ENCODE assay signal across 8 cellular contexts in the genomic region with DNA sequence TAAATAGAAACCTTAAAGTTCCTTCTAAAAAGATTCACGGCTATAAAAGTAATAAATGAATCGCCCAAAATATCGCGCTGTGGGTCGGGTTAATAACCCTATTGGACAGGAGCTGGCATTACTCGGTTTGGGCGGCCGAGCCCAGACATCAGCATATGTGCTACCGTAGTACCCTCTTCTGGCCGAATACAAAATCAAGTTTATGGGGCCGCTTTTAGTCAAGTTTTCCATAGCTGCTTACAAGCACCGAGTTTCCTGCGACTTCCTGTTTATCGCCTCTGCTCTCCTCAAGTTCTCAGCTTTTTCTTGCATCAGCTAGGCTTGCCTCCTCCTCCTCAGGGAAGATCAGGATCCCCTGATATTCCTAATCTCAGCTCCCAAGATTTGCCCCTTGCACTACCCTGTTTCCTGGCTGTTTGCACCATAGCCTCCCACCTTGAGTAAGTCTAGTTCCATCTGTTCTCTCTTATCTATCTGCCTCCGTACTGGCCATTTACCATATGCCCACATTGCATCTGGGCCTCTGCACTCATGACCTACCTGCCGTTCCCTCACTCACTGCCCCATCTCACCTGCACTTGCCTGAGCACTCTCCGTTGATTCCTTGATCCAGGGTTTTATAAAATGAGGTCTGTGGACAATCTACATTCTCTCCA. TPM values are rescaled to one million over a fixed set of nuclear protein-coding genes. Genes with fewer than 3 reads are reported as not detected.
DNase-seq lines count a peak whose midpoint lies in the region; ATAC-seq, FAIRE-seq and TF ChIP-seq lines count a peak whose summit lies in the region.

No MANE protein-coding gene starts in this region.

- WGBS in pancreas, 2 donors: 74 to 81% methylated on average over 17 of the region's 17 CpGs

- ATAC-seq in GM19351 (IDR thresholded peaks at IDR 0.05; ENCODE audit: unreplicated experiment) (peak; percentile 90), HG03175 (IDR thresholded peaks at IDR 0.05; ENCODE audit: unreplicated experiment) (peak; percentile 91), pancreas (peak in 3 of 4 donors; percentile 26 to 65 (median 49)), gastrocnemius medialis (no peak)

- TF ChIP-seq POLR2A in gastrocnemius medialis (IDR thresholded peaks at IDR 0.05): no peak

- H3K27ac ChIP-seq in pancreas: no peak overlapping the region
- H3K27ac ChIP-seq in gastrocnemius medialis: no peak overlapping the region

- intact Hi-C loops in pancreas (cut with DNase I): no loop called here
- intact Hi-C loops in gastrocnemius medialis (cut with DNase I; ENCODE audit: low total_unique reads): no loop called here

- no peaks in the 10 kb centered on the region for H3K27me3 Mint-ChIP-seq in activated naive CD8-positive, alpha-beta T cell

- peak overlapping the region; percentile 73 for H3K4me3 Mint-ChIP-seq in activated naive CD8-positive, alpha-beta T cell

- H3K27ac Mint-ChIP-seq in activated naive CD8-positive, alpha-beta T cell: peak overlapping the region; percentile 89

- no peak for FAIRE-seq in pancreas (lab: Jason Lieb, UNC)

- no peaks in the 10 kb centered on the region for H3K9me3 Mint-ChIP-seq in activated naive CD8-positive, alpha-beta T cell (ENCODE audit: low read depth)

- H3K36me3 Mint-ChIP-seq in activated naive CD8-positive, alpha-beta T cell: peaks cover 4% of the 10 kb centered on the region

- H3K36me3 ChIP-seq in pancreas: no peaks in the 10 kb centered on the region
- peaks cover 0 to 7% of the 10 kb centered on the region in 2 donors for H3K36me3 ChIP-seq in gastrocnemius medialis

- in situ Hi-C loops in G401 (cut with HindIII; ENCODE audit: low sequenced_read_pairs) (no loop called here), gastrocnemius medialis (cut with MboI; ENCODE audit: low sequenced_read_pairs in 4 of 4) (no loop called here)

- H3K27me3 ChIP-seq in pancreas (no peaks in the 10 kb centered on the region), gastrocnemius medialis (no peaks in the 10 kb centered on the region)

- H3K4me1 ChIP-seq in pancreas: no peaks in the 10 kb centered on the region
- no peaks in the 10 kb centered on the region for H3K4me1 ChIP-seq in gastrocnemius medialis

- no peaks in the 10 kb centered on the region for H3K9me3 ChIP-seq in pancreas
- H3K9me3 ChIP-seq in gastrocnemius medialis: no peaks in the 10 kb centered on the region

- TF ChIP-seq CTCF in pancreas (IDR thresholded peaks at IDR 0.05) (no peak), gastrocnemius medialis (IDR thresholded peaks at IDR 0.05 in 4 of 5, conservative IDR thresholded peaks at IDR 0.05 in 1 of 5) (peak in 2 of 5 experiments; percentile 8 to 22)

- DNase-seq in COLO829 (ENCODE audit: low spot score) (peak; percentile 62), RPMI8226 (peak; percentile 80), pancreas (no peak), G401 (ENCODE audit: low spot score) (no peak), gastrocnemius medialis (no peak)

- H3K4me1 Mint-ChIP-seq in activated naive CD8-positive, alpha-beta T cell (ENCODE audit: low read depth): peaks cover 25% of the 10 kb centered on the region

- H3K4me3 ChIP-seq in pancreas: no peak overlapping the region
- no peak overlapping the region for H3K4me3 ChIP-seq in gastrocnemius medialis

RNA-seq across cellular contexts. Expression of a gene that starts 56.1 kb away (rescaled TPM):
- total RNA-seq in pancreas: 10 to 100 TPM; 36.6 to 58.6 (median 41.0) TPM
- polyA plus RNA-seq in pancreas: 10 to 100 TPM; 12.6 to 17.8 TPM
- total RNA-seq in G401 (2014; rRNA removed; shearing (Covaris generic)): 57.5 and 116 TPM in 2 replicates
- 10 to 100 TPM; 31.4 to 62.6 (median 49.3) TPM for total RNA-seq in gastrocnemius medialis

Comparison
In these comparisons a context has a peak if more than half of its experiments do, and no peak if none do; other contexts are left out.
1. DNase-seq: peak in COLO829 (single experiment) and RPMI8226 (single experiment); none in pancreas (0 of 6), G401 (single experiment) and gastrocnemius medialis (0 of 2).
2. ATAC-seq: peak in GM19351 (single experiment), HG03175 (single experiment) and pancreas (3 of 4); none in gastrocnemius medialis (0 of 2).